ENCODE assay signal across 8 cellular contexts in genomic region chr14:77000340-77001235, GRCh38. TPM values are rescaled to one million over a fixed set of nuclear protein-coding genes. Genes with fewer than 3 reads are reported as not detected.
DNase-seq lines count a peak whose midpoint lies in the region; ATAC-seq and TF ChIP-seq lines count a peak whose summit lies in the region.

No MANE protein-coding gene starts in this region.

- peak overlapping the region; percentile 54 for H3K4me3 ChIP-seq in thoracic aorta

- H3K4me1 Mint-ChIP-seq in activated CD4-positive, alpha-beta T cell treated with anti-CD3 and anti-CD28 coated beads, Interleukin-2, amount 10 ng/mL, durations not matched to agents 24 days and 14 days = peaks cover 22% of the 10 kb centered on the region
- H3K4me1 Mint-ChIP-seq in activated naive CD8-positive, alpha-beta T cell (ENCODE audit: low read depth) = peaks cover 13% of the 10 kb centered on the region

- TF ChIP-seq CTCF in thoracic aorta (IDR thresholded peaks at IDR 0.05) = no peak

- H3K27me3 ChIP-seq in thoracic aorta (replicated peaks; ENCODE audit: insufficient read depth) = no peaks in the 10 kb centered on the region

- H3K9me3 ChIP-seq in thoracic aorta = no peaks in the 10 kb centered on the region

- no peaks in the 10 kb centered on the region for H3K36me3 ChIP-seq in thoracic aorta

- no peak overlapping the region for H3K27ac ChIP-seq in thoracic aorta

- peak overlapping the region; percentile 18 for H3K4me3 Mint-ChIP-seq in activated CD4-positive, alpha-beta T cell treated with anti-CD3 and anti-CD28 coated beads, Interleukin-2, amount 10 ng/mL, durations not matched to agents 24 days and 14 days
- peak overlapping the region; percentile 30 for H3K4me3 Mint-ChIP-seq in activated naive CD8-positive, alpha-beta T cell

- ATAC-seq in left colon = peak; percentile 31
- no peak for ATAC-seq in thoracic aorta (ENCODE audit: insufficient number of reproducible peaks, low FRiP score, low read depth)
- ATAC-seq in HG02884 (IDR thresholded peaks at IDR 0.05; ENCODE audit: unreplicated experiment) = no peak

- H3K27me3 Mint-ChIP-seq in activated CD4-positive, alpha-beta T cell treated with anti-CD3 and anti-CD28 coated beads, Interleukin-2, amount 10 ng/mL, durations not matched to agents 24 days and 14 days = no peaks in the 10 kb centered on the region
- no peaks in the 10 kb centered on the region for H3K27me3 Mint-ChIP-seq in activated naive CD8-positive, alpha-beta T cell

- H3K27ac Mint-ChIP-seq in activated CD4-positive, alpha-beta T cell treated with anti-CD3 and anti-CD28 coated beads, Interleukin-2, amount 10 ng/mL, durations not matched to agents 24 days and 14 days = peak overlapping the region; percentile 49
- no peak overlapping the region for H3K27ac Mint-ChIP-seq in activated naive CD8-positive, alpha-beta T cell

- intact Hi-C loops in activated CD4-positive, alpha-beta T cell treated with anti-CD3 and anti-CD28 coated beads, Interleukin-2, amount 10 ng/mL, durations not matched to agents 24 days and 14 days (cut with micrococcal nuclease) = no loop called here
- intact Hi-C loops in left colon (cut with DNase I, micrococcal nuclease) = no loop called here

- H3K9me3 Mint-ChIP-seq in activated CD4-positive, alpha-beta T cell treated with anti-CD3 and anti-CD28 coated beads, Interleukin-2, amount 10 ng/mL, durations not matched to agents 24 days and 14 days = no peaks in the 10 kb centered on the region
- no peaks in the 10 kb centered on the region for H3K9me3 Mint-ChIP-seq in activated naive CD8-positive, alpha-beta T cell (ENCODE audit: low read depth)

- H3K36me3 Mint-ChIP-seq in activated CD4-positive, alpha-beta T cell treated with anti-CD3 and anti-CD28 coated beads, Interleukin-2, amount 10 ng/mL, durations not matched to agents 24 days and 14 days (ENCODE audit: low read depth) = no peaks in the 10 kb centered on the region
- no peaks in the 10 kb centered on the region for H3K36me3 Mint-ChIP-seq in activated naive CD8-positive, alpha-beta T cell

- peak; percentile 75 for DNase-seq in activated CD4-positive, alpha-beta T cell treated with anti-CD3 and anti-CD28 coated beads, Interleukin-2, amount 10 ng/mL, durations not matched to agents 24 days and 14 days
- DNase-seq in activated CD4-positive, alpha-beta T cell treated with anti-CD3 and anti-CD28 coated beads, Interleukin-2, amount 50 U/mL, for 4 hours = no peak
- DNase-seq in MV-4-11 (lab: John Stamatoyannopoulos, UW) = peak; percentile 58
- DNase-seq in left colon = no peak
- DNase-seq in thoracic aorta (ENCODE audit: low spot score) = no peak
- DNase-seq in SKM-1 treated with dmso at 0.1 percent for 144 hours (lab: John Stamatoyannopoulos, UW; ENCODE audit: unreplicated experiment) = no peak

- peaks cover 3 to 32% of the 10 kb centered on the region in 2 donors for H3K4me1 ChIP-seq in thoracic aorta (ENCODE audit: control insufficient read depth in 1 of 2, low read depth in 2 of 2)

RNA-seq across cellular contexts. Expression of gene IRF2BPL, which starts 27.9 kb away (rescaled TPM):
- 32.8 and 34.8 TPM in 2 replicates for total RNA-seq in activated CD4-positive, alpha-beta T cell treated with anti-CD3 and anti-CD28 coated beads, Interleukin-2, amount 10 ng/mL, durations not matched to agents 24 days and 14 days
- 10 to 100 TPM; 15.5 to 25.5 TPM for total RNA-seq in left colon
- 10 to 100 TPM; 49.6 to 69.7 TPM for total RNA-seq in thoracic aorta

Comparison
In these comparisons a context has a peak if more than half of its experiments do, and no peak if none do; other contexts are left out.
1. DNase-seq: peak in activated CD4-positive, alpha-beta T cell treated with anti-CD3 and anti-CD28 coated beads, Interleukin-2, amount 10 ng/mL, durations not matched to agents 24 days and 14 days (single experiment) and MV-4-11 (single experiment); none in activated CD4-positive, alpha-beta T cell treated with anti-CD3 and anti-CD28 coated beads, Interleukin-2, amount 50 U/mL, for 4 hours (0 of 2), left colon (0 of 2), thoracic aorta (single experiment) and SKM-1 treated with dmso at 0.1 percent for 144 hours (single experiment).